In genomic region chr6:154956771-154957522, GRCh38 we compare ENCODE assay signal across 20 cellular contexts. TPM values are rescaled to one million over a fixed set of nuclear protein-coding genes. Genes with fewer than 3 reads are reported as not detected.
DNase-seq lines count a peak whose midpoint lies in the region; ATAC-seq, FAIRE-seq and TF ChIP-seq lines count a peak whose summit lies in the region.
"Had no signal": no experiment of that assay in that cellular context is flagged by ENCODE, and none has a peak within 500 bp of the region (broad histone marks: within the 10 kb centered on the region; RNA-seq: fewer than 3 reads in every experiment).

No MANE protein-coding gene starts in this region.

- no peak overlapping the region for H3T11ph ChIP-seq in H9 (ENCODE audit: low read length)

- no peaks in the 10 kb centered on the region for H3K79me1 ChIP-seq in H9 (ENCODE audit: insufficient read depth, low read depth, low read length, poor library complexity, severe bottlenecking)
- H3K79me1 ChIP-seq in H1 (ENCODE audit: low read depth, low read length) = no peaks in the 10 kb centered on the region; the same call in 1 of the 2 replicates

- H3K23ac ChIP-seq in H9 (ENCODE audit: insufficient read length, low read depth, low read length) = no peak overlapping the region
- H3K23ac ChIP-seq in H1 (ENCODE audit: insufficient read length) = no peak overlapping the region

- H3K4me1 Mint-ChIP-seq in H9 = peaks cover 3 to 6% of the 10 kb centered on the region in 2 experiments; a peak in 3 of 4 replicates
- peaks cover 8% of the 10 kb centered on the region for H3K4me1 Mint-ChIP-seq in memory B cell
- H3K4me1 Mint-ChIP-seq in progenitor cell of endocrine pancreas (ENCODE audit: low read depth) = peaks cover 4% of the 10 kb centered on the region
- peaks cover 10% of the 10 kb centered on the region for H3K4me1 Mint-ChIP-seq in type B pancreatic cell (ENCODE audit: unreplicated experiment)
- peaks cover 11% of the 10 kb centered on the region for H3K4me1 Mint-ChIP-seq in stimulated activated naive CD8-positive, alpha-beta T cell treated with anti-CD3 and anti-CD28 coated beads, Interleukin-15, amount 100 ng/mL, for 72 hours

- H2BK120ac ChIP-seq in H9 (ENCODE audit: low read depth, low read length, poor library complexity, severe bottlenecking) (no peak overlapping the region), H1 (replicated peaks; ENCODE audit: low read depth, low read length) (no peak overlapping the region)

- H3K4ac ChIP-seq in H9 (ENCODE audit: low read depth, low read length) (no peak overlapping the region), H1 (replicated peaks; ENCODE audit: insufficient read length, low read depth, low read length) (no peak overlapping the region)

- H2AFZ ChIP-seq in H9 (ENCODE audit: low read length) (no peak overlapping the region), H1 (ENCODE audit: low read length) (no peak overlapping the region)

- POLR2A ChIA-PET in H1 (lab: Charles Lee; ENCODE audit: partially characterized antibody) = no interaction called here

- H2AK5ac ChIP-seq in H9 (ENCODE audit: insufficient read length, low read length) (no peak overlapping the region), H1 (ENCODE audit: low read depth, low read length) (no peak overlapping the region)

- H3K9me3 Mint-ChIP-seq in H9 = no peaks in the 10 kb centered on the region
- H3K9me3 Mint-ChIP-seq in memory B cell = no peaks in the 10 kb centered on the region
- H3K9me3 Mint-ChIP-seq in progenitor cell of endocrine pancreas (ENCODE audit: low read depth) = no peaks in the 10 kb centered on the region
- no peaks in the 10 kb centered on the region for H3K9me3 Mint-ChIP-seq in type B pancreatic cell
- H3K9me3 Mint-ChIP-seq in stimulated activated naive CD8-positive, alpha-beta T cell treated with anti-CD3 and anti-CD28 coated beads, Interleukin-15, amount 100 ng/mL, for 72 hours = no peaks in the 10 kb centered on the region
- H3K9me3 Mint-ChIP-seq: CD4-positive, alpha-beta memory T cell had no signal

- no peak for ATAC-seq in memory B cell (ENCODE audit: low read depth)
- ATAC-seq in stimulated activated naive CD8-positive, alpha-beta T cell treated with anti-CD3 and anti-CD28 coated beads, Interleukin-15, amount 100 ng/mL, for 72 hours = no peak

- no peak overlapping the region; a peak in 1 of 7 replicates for H3K27ac Mint-ChIP-seq in H9
- H3K27ac Mint-ChIP-seq in memory B cell = peak overlapping the region; percentile 31
- peak overlapping the region; percentile 11 for H3K27ac Mint-ChIP-seq in progenitor cell of endocrine pancreas
- H3K27ac Mint-ChIP-seq in type B pancreatic cell = no peak overlapping the region
- no peak overlapping the region for H3K27ac Mint-ChIP-seq in stimulated activated naive CD8-positive, alpha-beta T cell treated with anti-CD3 and anti-CD28 coated beads, Interleukin-15, amount 100 ng/mL, for 72 hours

- H3K4me1 ChIP-seq in H9 (ENCODE audit: insufficient read depth, low read length) (no peaks in the 10 kb centered on the region), H1 (replicated peaks in 1 of 4; ENCODE audit: control insufficient read depth in 3 of 4, insufficient read depth in 4 of 4, low read length in 3 of 4) (no peaks in the 10 kb centered on the region)

- H3K9ac ChIP-seq in H9 (ENCODE audit: extremely low read depth, insufficient read length, low read length) (no peak overlapping the region), H1 (replicated peaks in 1 of 4; ENCODE audit: extremely low read depth in 1 of 4, low read depth in 3 of 4, low read length in 3 of 4) (no peak overlapping the region)

- H3K4me2 ChIP-seq in H9 (ENCODE audit: insufficient read depth, insufficient read length, low read length) (no peak overlapping the region), H1 (ENCODE audit: insufficient read depth in 1 of 2, low read depth in 2 of 2, low read length in 2 of 2) (no peak overlapping the region)

- H3K79me2 ChIP-seq in H9 (ENCODE audit: insufficient read depth, low read length) (no peaks in the 10 kb centered on the region), H1 (ENCODE audit: control insufficient read depth in 1 of 2, insufficient read depth in 2 of 2, low read length in 2 of 2) (no peaks in the 10 kb centered on the region)

- H3K27ac ChIP-seq in H9 (ENCODE audit: insufficient read length, low read depth, low read length) = no peak overlapping the region
- H3K27ac ChIP-seq in H1 (ENCODE audit: low read depth, low read length) = no peak overlapping the region

- H2BK15ac ChIP-seq in H9 (ENCODE audit: low read depth, low read length) (no peak overlapping the region), H1 (ENCODE audit: low read length) (no peak overlapping the region)

- peak; percentile 32 to 41; a peak in 3 of 4 replicates for TF ChIP-seq RAD21 in H1 (IDR thresholded peaks at IDR 0.05 in 1 of 2, conservative IDR thresholded peaks at IDR 0.05 in 1 of 2; ENCODE audit: low read depth in 2 of 2, low read length in 2 of 2)

- TF ChIP-seq CTCF in H9 (conservative IDR thresholded peaks at IDR 0.05) (peak; percentile 45), H1 (IDR thresholded peaks at IDR 0.05; ENCODE audit: control extremely low read depth in 1 of 3, insufficient read depth in 1 of 3, low read depth in 1 of 3, low read length in 3 of 3) (peak; percentile 28 to 31 (median 29)), progenitor cell of endocrine pancreas (IDR thresholded peaks at IDR 0.05; ENCODE audit: unreplicated experiment) (no peak), type B pancreatic cell (conservative IDR thresholded peaks at IDR 0.05) (no peak)

- H2BK5ac ChIP-seq in H9 (ENCODE audit: insufficient read length, low read length) (no peak overlapping the region), H1 (ENCODE audit: low read depth, low read length) (no peak overlapping the region)

- H2BK20ac ChIP-seq in H9 (ENCODE audit: low read depth, low read length, poor library complexity, severe bottlenecking) (no peak overlapping the region), H1 (ENCODE audit: low read length) (no peak overlapping the region)

- H3K36me3 Mint-ChIP-seq in H9 (ENCODE audit: insufficient read depth in 1 of 3, low read depth in 3 of 3) (peaks cover 0 to 2% (median under 1%) of the 10 kb centered on the region in 3 experiments; a peak in 3 of 7 replicates), memory B cell (peaks cover 13% of the 10 kb centered on the region), progenitor cell of endocrine pancreas (ENCODE audit: insufficient read depth) (peaks cover 11% of the 10 kb centered on the region), type B pancreatic cell (peaks cover 14% of the 10 kb centered on the region)

- DNase-seq in H9 = no peak
- DNase-seq in H1 (ENCODE audit: low read depth in 1 of 2, low spot score in 2 of 2) = no peak
- DNase-seq in memory B cell (ENCODE audit: low spot score in 2 of 2) = no peak
- no peak for DNase-seq in progenitor cell of endocrine pancreas (ENCODE audit: low spot score, unreplicated experiment)
- DNase-seq in NCI-H1417 treated with DMSO at 0.1 percent for 48 hours (lab: John Stamatoyannopoulos, UW) = no peak
- no peak for DNase-seq in islet precursor cell
- DNase-seq in type B pancreatic cell (ENCODE audit: extremely low spot score, unreplicated experiment) = no peak
- no peak for DNase-seq in stimulated activated naive CD8-positive, alpha-beta T cell treated with anti-CD3 and anti-CD28 coated beads, Interleukin-15, amount 100 ng/mL, for 72 hours
- DNase-seq: C1 segment of cervical spinal cord; CD4-positive, alpha-beta memory T cell; COR-L47; DMS153; DMS79 treated with DMSO at 0.1 percent for 48 hours; EL; IMR-90 had no signal

- H3K27me3 Mint-ChIP-seq in H9 (ENCODE audit: low read depth) (no peaks in the 10 kb centered on the region), memory B cell (no peaks in the 10 kb centered on the region), progenitor cell of endocrine pancreas (no peaks in the 10 kb centered on the region), type B pancreatic cell (no peaks in the 10 kb centered on the region)
- no peaks in the 10 kb centered on the region for H3K27me3 Mint-ChIP-seq in stimulated activated naive CD8-positive, alpha-beta T cell treated with anti-CD3 and anti-CD28 coated beads, Interleukin-15, amount 100 ng/mL, for 72 hours
- H3K27me3 Mint-ChIP-seq: B cell; CD4-positive, alpha-beta memory T cell had no signal

- H3K27me3 ChIP-seq in H9 (ENCODE audit: insufficient read depth, low read length) (no peaks in the 10 kb centered on the region), H1 (replicated peaks in 1 of 4; ENCODE audit: control insufficient read depth in 3 of 4, extremely low read depth in 1 of 4, insufficient read depth in 3 of 4, low read length in 3 of 4) (no peaks in the 10 kb centered on the region)

- no peak overlapping the region for H3K4me3 ChIP-seq in H1 (ENCODE audit: extremely low read depth in 1 of 4, insufficient read depth in 2 of 4, low read depth in 3 of 4, low read length in 4 of 4)

- H3K9me3 ChIP-seq in H9 (ENCODE audit: control insufficient read depth, low read depth, low read length) = no peaks in the 10 kb centered on the region
- H3K9me3 ChIP-seq in H1 (ENCODE audit: insufficient read depth in 2 of 2, low read depth in 1 of 2, low read length in 1 of 2) = no peaks in the 10 kb centered on the region

- no peak for TF ChIP-seq POLR2A in H1 (IDR thresholded peaks at IDR 0.05; ENCODE audit: control extremely low read depth in 1 of 2, low read depth in 2 of 2, low read length in 2 of 2)

- H3K14ac ChIP-seq in H9 (ENCODE audit: insufficient read depth, low read length) (no peak overlapping the region), H1 (ENCODE audit: insufficient read length) (no peak overlapping the region)

- no peaks in the 10 kb centered on the region for H4K20me1 ChIP-seq in H9 (ENCODE audit: control insufficient read depth, insufficient read depth, insufficient read length)
- H4K20me1 ChIP-seq in H1 (replicated peaks in 1 of 2; ENCODE audit: control insufficient read depth in 1 of 2, insufficient read depth in 2 of 2, low read length in 2 of 2) = peaks cover 0 to 2% of the 10 kb centered on the region in 2 experiments

- H3K18ac ChIP-seq in H9 (ENCODE audit: insufficient read length, low read depth, low read length) (no peak overlapping the region), H1 (ENCODE audit: extremely low read depth, low read length) (no peak overlapping the region)

- no peak for TF ChIP-seq EP300 in H1 (IDR thresholded peaks at IDR 0.05; ENCODE audit: borderline replicate concordance in 1 of 2, low read depth in 2 of 2, low read length in 2 of 2)

- H4K5ac ChIP-seq in H9 (ENCODE audit: insufficient read length, low read depth, low read length) (no peak overlapping the region), H1 (ENCODE audit: insufficient read length, low read depth, low read length) (no peak overlapping the region)

- no peak overlapping the region for H2BK12ac ChIP-seq in H9 (ENCODE audit: insufficient read length, low read depth, low read length)
- H2BK12ac ChIP-seq in H1 (ENCODE audit: low read depth, low read length) = no peak overlapping the region

- no peak for FAIRE-seq in H1 (lab: Jason Lieb, UNC)
- FAIRE-seq: A204.1, D721Med, G401.6, GM12891 had no signal

- CTCF ChIA-PET in H1 (lab: Charles Lee; ENCODE audit: partially characterized antibody) = interaction anchor here (0.6 to 10.2 kb wide), 17 partner anchors 12 to 734 kb away, joined by 3 to 86 read pairs (median 4); no protein-coding TSS in a partner anchor

- H4K8ac ChIP-seq in H9 (replicated peaks; ENCODE audit: insufficient read length, low read depth, low read length) = no peak overlapping the region
- no peak overlapping the region for H4K8ac ChIP-seq in H1 (ENCODE audit: extremely low read depth, insufficient read depth, low read length)

- no peaks in the 10 kb centered on the region for H3K23me2 ChIP-seq in H9 (ENCODE audit: insufficient read length, low read depth, low read length, poor library complexity, severe bottlenecking)
- no peaks in the 10 kb centered on the region for H3K23me2 ChIP-seq in H1 (ENCODE audit: low read depth, low read length)

- no peak overlapping the region for H3K56ac ChIP-seq in H9 (ENCODE audit: insufficient read length, low read depth, low read length)
- no peak overlapping the region for H3K56ac ChIP-seq in H1 (replicated peaks; ENCODE audit: insufficient read length, low read depth, low read length)

- H4K91ac ChIP-seq in H9 (ENCODE audit: insufficient read length, low read depth, low read length) (no peak overlapping the region), H1 (replicated peaks; ENCODE audit: insufficient read length, low read length) (no peak overlapping the region)

- H3K36me3 ChIP-seq in H1 (ENCODE audit: control insufficient read depth in 2 of 4, insufficient read depth in 4 of 4, low read length in 3 of 4) = no peaks in the 10 kb centered on the region

- H3K4me3 Mint-ChIP-seq in H9 = no peak overlapping the region
- H3K4me3 Mint-ChIP-seq in memory B cell = no peak overlapping the region
- no peak overlapping the region for H3K4me3 Mint-ChIP-seq in progenitor cell of endocrine pancreas (ENCODE audit: low read depth)
- H3K4me3 Mint-ChIP-seq in type B pancreatic cell = no peak overlapping the region
- H3K4me3 Mint-ChIP-seq in stimulated activated naive CD8-positive, alpha-beta T cell treated with anti-CD3 and anti-CD28 coated beads, Interleukin-15, amount 100 ng/mL, for 72 hours = no peak overlapping the region
- H3K4me3 Mint-ChIP-seq: B cell; CD4-positive, alpha-beta memory T cell had no signal

- no CpG with 5 or more reads among the region's 12 CpGs for WGBS in H9 (ENCODE audit: extremely low coverage, insufficient read length, low lambda C conversion rate)
- 80% methylated on average over 11 of the region's 12 CpGs; no CpG with 5 or more reads in 1 of the 2 experiments for WGBS in H1 (ENCODE audit: extremely low coverage in 1 of 2, insufficient coverage in 1 of 2, insufficient read length in 1 of 2, insufficient replicate concordance in 2 of 2, low coverage in 1 of 2, low lambda C conversion rate in 2 of 2, missing lambda C conversion rate in 1 of 2), 2 experiments

RNA-seq across cellular contexts. Expression of gene TIAM2, which starts 38.2 kb away (rescaled TPM):
- total RNA-seq in H9 (2021) = 5.0 and 6.3 TPM in 2 replicates
- 22.2 and 23.9 TPM in 2 replicates for total RNA-seq in H1 (2021; fragmentation: NEBNext Ultra II Directional; extraction: Animal tissue kit (Norgen Biotek cat#: 25700))
- 7.4 and 13.8 TPM in 2 replicates for polyA plus RNA-seq in H1 (2011; rRNA removed)
- polyA plus RNA-seq in H1 (2011; cell fraction: cytosol; rRNA removed) = 10.4 TPM
- 27.4 TPM for polyA plus RNA-seq in H1 (2011; cell fraction: nucleus; rRNA removed)
- 10.0 to 18.2 TPM (median 12.7 TPM) in 4 replicates for polyA plus RNA-seq in H1 (2012, experiment 1 of 2)
- polyA plus RNA-seq in H1 (2012, experiment 2 of 2) = 1.7 TPM
- polyA plus RNA-seq in H1 (2013, experiment 1 of 2) = 15.1 TPM
- polyA plus RNA-seq in H1 (2013, experiment 2 of 2) = 12.6 TPM
- 43.9 and 47.9 TPM in 2 replicates for polyA minus RNA-seq in H1 (2011; rRNA and poly(A)+ RNA removed)
- polyA minus RNA-seq in H1 (2011; cell fraction: cytosol; rRNA and poly(A)+ RNA removed) = 16.0 TPM
- polyA minus RNA-seq in H1 (2011; cell fraction: nucleus; rRNA and poly(A)+ RNA removed) = 79.3 TPM
- 14.3 and 15.1 TPM in 2 replicates for total RNA-seq in progenitor cell of endocrine pancreas
- 11.5 and 13.5 TPM in 2 replicates for total RNA-seq in type B pancreatic cell (ENCODE audit: low replicate concordance)

Comparison
In these comparisons a context has a peak if more than half of its experiments do, and no peak if none do; other contexts are left out.
1. H3K27ac Mint-ChIP-seq: peak in memory B cell (single experiment) and progenitor cell of endocrine pancreas (single experiment); none in H9 (0 of 3), type B pancreatic cell (single experiment) and stimulated activated naive CD8-positive, alpha-beta T cell treated with anti-CD3 and anti-CD28 coated beads, Interleukin-15, amount 100 ng/mL, for 72 hours (0 of 2).
2. CTCF ChIP-seq: peak in H9 (single experiment) and H1 (3 of 3); none in progenitor cell of endocrine pancreas (single experiment) and type B pancreatic cell (single experiment).